In the genomic region with DNA sequence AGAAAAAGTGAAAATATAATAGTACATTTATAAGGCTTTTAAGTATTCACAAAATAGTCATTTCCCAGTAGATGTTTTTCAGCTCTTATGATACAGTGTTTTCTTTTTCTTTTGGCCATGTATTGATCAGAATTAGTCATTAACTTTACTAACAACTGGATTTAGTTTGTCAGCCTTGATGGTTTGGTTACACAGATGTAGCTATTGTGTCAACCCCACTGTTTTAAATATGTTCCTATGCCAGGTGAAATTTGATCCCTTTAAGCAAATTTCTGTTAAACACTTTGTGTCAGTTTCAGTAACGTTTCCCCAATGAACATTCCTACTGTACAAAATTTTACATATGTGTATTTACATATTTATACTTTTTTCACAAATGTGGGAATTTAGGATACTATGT, we compare ENCODE assay signal across 31 cellular contexts.
DNase-seq lines count a peak whose midpoint lies in the region; ATAC-seq lines count a peak whose summit lies in the region.
"Had no signal": no experiment of that assay in that cellular context is flagged by ENCODE, and none has a peak within 500 bp of the region (broad histone marks: within the 10 kb centered on the region; RNA-seq: fewer than 3 reads in every experiment).

No MANE protein-coding gene starts in this region.

- H3K14ac ChIP-seq in mesenchymal stem cell (ENCODE audit: low read length in 2 of 2): no peak overlapping the region
- no peak overlapping the region for H3K14ac ChIP-seq in neuronal stem cell (ENCODE audit: low read length)

- peaks cover 9% of the 10 kb centered on the region for H3K9me3 Mint-ChIP-seq in activated naive CD8-positive, alpha-beta T cell (ENCODE audit: low read depth)
- peaks cover 4% of the 10 kb centered on the region for H3K9me3 Mint-ChIP-seq in activated naive CD8-positive, alpha-beta T cell treated with anti-CD3 and anti-CD28 coated beads for 36 hours
- H3K9me3 Mint-ChIP-seq: activated naive CD4-positive, alpha-beta T cell treated with anti-CD3 and anti-CD28 coated beads for 36 hours; activated T-cell treated with anti-CD3 and anti-CD28 coated beads, Interleukin-2, amount 50 U/mL, for 4 hours; HFFc6 had no signal

- H3K9me3 ChIP-seq in adipocyte (ENCODE audit: control insufficient read depth, low read length) (no peaks in the 10 kb centered on the region), mesenchymal stem cell (ENCODE audit: control insufficient read depth, low read length) (no peaks in the 10 kb centered on the region), neuronal stem cell (replicated peaks in 1 of 2; ENCODE audit: control insufficient read depth in 2 of 2, insufficient read depth in 1 of 2, low read depth in 1 of 2, low read length in 2 of 2) (peaks cover 0 to 1% of the 10 kb centered on the region in 2 donors), T-helper 17 cell (ENCODE audit: control insufficient read depth, low read length, poor library complexity, severe bottlenecking) (no peaks in the 10 kb centered on the region)
- H3K9me3 ChIP-seq: breast epithelium, Caco-2, heart right ventricle, lower lobe of right lung, thyroid gland, vagina had no signal

- H3K9ac ChIP-seq in adipocyte (ENCODE audit: low read length) (no peak overlapping the region), mesenchymal stem cell (ENCODE audit: low read length) (peak overlapping the region; percentile 21), neuronal stem cell (ENCODE audit: low read depth, low read length, poor library complexity) (no peak overlapping the region)

- no peak overlapping the region for H3K4ac ChIP-seq in mesenchymal stem cell (ENCODE audit: low read depth in 1 of 2, low read length in 2 of 2)
- no peak overlapping the region for H3K4ac ChIP-seq in neuronal stem cell (ENCODE audit: low read length)

- no peak overlapping the region for H2BK15ac ChIP-seq in mesenchymal stem cell (ENCODE audit: low read depth, poor library complexity, severe bottlenecking)
- no peak overlapping the region for H2BK15ac ChIP-seq in neuronal stem cell (ENCODE audit: low read length)

- H4K91ac ChIP-seq in mesenchymal stem cell (ENCODE audit: low read length) (no peak overlapping the region), neuronal stem cell (ENCODE audit: low read depth, low read length, poor library complexity) (no peak overlapping the region)

- H3K18ac ChIP-seq in mesenchymal stem cell (ENCODE audit: low read depth in 1 of 2, low read length in 2 of 2) (no peak overlapping the region), neuronal stem cell (ENCODE audit: low read length) (no peak overlapping the region)

- no peak for ATAC-seq in T-helper 17 cell
- ATAC-seq: activated T-cell treated with anti-CD3 and anti-CD28 coated beads, Interleukin-2, amount 50 U/mL, for 4 hours; heart right ventricle; lower lobe of right lung; pancreas; stimulated activated naive CD8-positive, alpha-beta T cell treated with anti-CD3 and anti-CD28 coated beads, Interleukin-15, amount 100 ng/mL, for 72 hours had no signal

- no peak overlapping the region for H2BK120ac ChIP-seq in mesenchymal stem cell (ENCODE audit: low read depth, low read length)
- no peak overlapping the region for H2BK120ac ChIP-seq in neuronal stem cell (ENCODE audit: low read depth, low read length)

- peaks cover 32% of the 10 kb centered on the region for H3K4me1 Mint-ChIP-seq in activated naive CD8-positive, alpha-beta T cell (ENCODE audit: low read depth)
- peaks cover 24% of the 10 kb centered on the region for H3K4me1 Mint-ChIP-seq in activated naive CD8-positive, alpha-beta T cell treated with anti-CD3 and anti-CD28 coated beads for 36 hours
- H3K4me1 Mint-ChIP-seq in T-helper 17 cell: peaks cover 16% of the 10 kb centered on the region

- H2AK5ac ChIP-seq in mesenchymal stem cell (ENCODE audit: low read length, severe bottlenecking) (no peak overlapping the region), neuronal stem cell (ENCODE audit: low read depth, low read length) (no peak overlapping the region)

- H3K4me1 ChIP-seq in adipocyte (ENCODE audit: control insufficient read depth, insufficient read depth, low read length): peaks cover 19% of the 10 kb centered on the region
- no peaks in the 10 kb centered on the region for H3K4me1 ChIP-seq in mesenchymal stem cell (ENCODE audit: control insufficient read depth, insufficient read depth, low read depth, low read length)
- H3K4me1 ChIP-seq in neuronal stem cell (ENCODE audit: control insufficient read depth in 2 of 2, insufficient read depth in 1 of 2, low read depth in 1 of 2, low read length in 2 of 2): no peaks in the 10 kb centered on the region

- no peaks in the 10 kb centered on the region for H3K27me3 ChIP-seq in adipocyte (replicated peaks; ENCODE audit: control insufficient read depth, insufficient read depth, low read length)
- no peaks in the 10 kb centered on the region for H3K27me3 ChIP-seq in mesenchymal stem cell (ENCODE audit: control insufficient read depth in 1 of 2, insufficient read depth in 1 of 2, low read length in 2 of 2)
- H3K27me3 ChIP-seq in neuronal stem cell (ENCODE audit: control insufficient read depth in 3 of 3, insufficient read depth in 3 of 3, low read depth in 1 of 3, low read length in 3 of 3): no peaks in the 10 kb centered on the region
- H3K27me3 ChIP-seq: breast epithelium, heart right ventricle, pancreas, thyroid gland, vagina had no signal

- H3K4me3 Mint-ChIP-seq in activated naive CD8-positive, alpha-beta T cell: no peak overlapping the region
- H3K4me3 Mint-ChIP-seq in activated naive CD8-positive, alpha-beta T cell treated with anti-CD3 and anti-CD28 coated beads for 36 hours: no peak overlapping the region
- H3K4me3 Mint-ChIP-seq in T-helper 17 cell: no peak overlapping the region
- H3K4me3 Mint-ChIP-seq: activated naive CD4-positive, alpha-beta T cell treated with anti-CD3 and anti-CD28 coated beads for 36 hours; activated T-cell treated with anti-CD3 and anti-CD28 coated beads, Interleukin-2, amount 50 U/mL, for 4 hours; HFFc6; stimulated activated naive CD8-positive, alpha-beta T cell treated with anti-CD3 and anti-CD28 coated beads, Interleukin-15, amount 100 ng/mL, for 72 hours; T-helper 2 cell treated with Interferon-gamma antibody and Interleukin-4, amounts not matched to agents 5 μg/mL and 100 μg/mL, for 36 hours had no signal

- peaks cover 4% of the 10 kb centered on the region for H3K36me3 Mint-ChIP-seq in activated naive CD8-positive, alpha-beta T cell
- H3K36me3 Mint-ChIP-seq in activated naive CD8-positive, alpha-beta T cell treated with anti-CD3 and anti-CD28 coated beads for 36 hours: peaks cover 4% of the 10 kb centered on the region
- no peaks in the 10 kb centered on the region for H3K36me3 Mint-ChIP-seq in T-helper 17 cell (ENCODE audit: low read depth)

- no peak overlapping the region for H2AFZ ChIP-seq in mesenchymal stem cell (ENCODE audit: low read depth, low read length)
- no peak overlapping the region for H2AFZ ChIP-seq in neuronal stem cell (ENCODE audit: low read length)

- no peak overlapping the region for H3K23ac ChIP-seq in mesenchymal stem cell (ENCODE audit: low read length in 2 of 2)
- no peak overlapping the region for H3K23ac ChIP-seq in neuronal stem cell (ENCODE audit: low read depth, low read length, poor library complexity)

- H3K79me1 ChIP-seq in mesenchymal stem cell (replicated peaks; ENCODE audit: low read length, poor library complexity, severe bottlenecking): no peaks in the 10 kb centered on the region
- no peaks in the 10 kb centered on the region for H3K79me1 ChIP-seq in neuronal stem cell (ENCODE audit: low read depth, low read length)

- H3K27ac Mint-ChIP-seq in activated naive CD8-positive, alpha-beta T cell: peak overlapping the region; percentile 71
- no peak overlapping the region for H3K27ac Mint-ChIP-seq in activated naive CD8-positive, alpha-beta T cell treated with anti-CD3 and anti-CD28 coated beads for 36 hours
- H3K27ac Mint-ChIP-seq in T-helper 17 cell: no peak overlapping the region
- H3K27ac Mint-ChIP-seq: activated naive CD4-positive, alpha-beta T cell treated with anti-CD3 and anti-CD28 coated beads for 36 hours; HFFc6; stimulated activated naive CD8-positive, alpha-beta T cell treated with anti-CD3 and anti-CD28 coated beads, Interleukin-15, amount 100 ng/mL, for 72 hours; T-helper 2 cell treated with Interferon-gamma antibody and Interleukin-4, amounts not matched to agents 5 μg/mL and 100 μg/mL, for 36 hours had no signal

- WGBS in mesenchymal stem cell: no CpG with 5 or more reads among the region's 1 CpG
- WGBS in neuronal stem cell (ENCODE audit: extremely low coverage in 2 of 2, insufficient read length in 2 of 2, insufficient replicate concordance in 1 of 2), 2 donors: no CpG with 5 or more reads among the region's 1 CpG

- H3K27ac ChIP-seq in mesenchymal stem cell (ENCODE audit: low read length, poor library complexity, severe bottlenecking): no peak overlapping the region
- H3K27ac ChIP-seq in neuronal stem cell (replicated peaks; ENCODE audit: low read length): no peak overlapping the region
- H3K27ac ChIP-seq: breast epithelium, C4-2B, HL-60, lower lobe of right lung, pancreas, thyroid gland, vagina had no signal

- H2BK12ac ChIP-seq in mesenchymal stem cell (ENCODE audit: low read length in 2 of 2) (no peak overlapping the region), neuronal stem cell (ENCODE audit: low read length) (no peak overlapping the region)

- H2BK5ac ChIP-seq in mesenchymal stem cell (ENCODE audit: low read depth, low read length, poor library complexity, severe bottlenecking): no peak overlapping the region
- no peak overlapping the region for H2BK5ac ChIP-seq in neuronal stem cell (ENCODE audit: low read length)

- H3K27me3 Mint-ChIP-seq in activated naive CD8-positive, alpha-beta T cell: no peaks in the 10 kb centered on the region
- no peaks in the 10 kb centered on the region for H3K27me3 Mint-ChIP-seq in activated naive CD8-positive, alpha-beta T cell treated with anti-CD3 and anti-CD28 coated beads for 36 hours
- H3K27me3 Mint-ChIP-seq in T-helper 17 cell: no peaks in the 10 kb centered on the region
- H3K27me3 Mint-ChIP-seq: stimulated activated naive CD8-positive, alpha-beta T cell treated with anti-CD3 and anti-CD28 coated beads, Interleukin-15, amount 100 ng/mL, for 72 hours had no signal

- H3K4me3 ChIP-seq in adipocyte (ENCODE audit: low read length) (no peak overlapping the region), mesenchymal stem cell (ENCODE audit: insufficient read depth in 1 of 2, low read depth in 1 of 2, low read length in 2 of 2) (no peak overlapping the region), neuronal stem cell (ENCODE audit: low read length in 2 of 2) (no peak overlapping the region)
- H3K4me3 ChIP-seq: breast epithelium, heart right ventricle, lower lobe of right lung, pancreas, skin epidermis, thyroid gland, vagina had no signal

- no peak overlapping the region for H4K8ac ChIP-seq in mesenchymal stem cell (ENCODE audit: low read length)
- H4K8ac ChIP-seq in neuronal stem cell (ENCODE audit: low read depth, low read length): no peak overlapping the region

- H3K36me3 ChIP-seq in adipocyte (ENCODE audit: control insufficient read depth, insufficient read depth, low read length, severe bottlenecking): no peaks in the 10 kb centered on the region
- H3K36me3 ChIP-seq in mesenchymal stem cell (ENCODE audit: control insufficient read depth in 1 of 2, insufficient read depth in 2 of 2, low read depth in 1 of 2, low read length in 2 of 2): no peaks in the 10 kb centered on the region
- no peaks in the 10 kb centered on the region for H3K36me3 ChIP-seq in neuronal stem cell (replicated peaks in 1 of 2; ENCODE audit: control insufficient read depth in 2 of 2, insufficient read depth in 2 of 2, low read length in 2 of 2)
- H3K36me3 ChIP-seq: breast epithelium, heart right ventricle, lower lobe of right lung, pancreas, thyroid gland, vagina had no signal

- DNase-seq in activated naive CD8-positive, alpha-beta T cell treated with anti-CD3 and anti-CD28 coated beads for 36 hours: no peak
- peak; percentile 97 for DNase-seq in NCI-H526 treated with DMSO at 0.1 percent for 48 hours (lab: John Stamatoyannopoulos, UW)
- peak; percentile 37 for DNase-seq in adipocyte (ENCODE audit: low read depth)
- DNase-seq in mesenchymal stem cell: no peak
- no peak for DNase-seq in neuronal stem cell (ENCODE audit: low spot score)
- no peak for DNase-seq in T-helper 17 cell
- DNase-seq in NCI-H128 (lab: John Stamatoyannopoulos, UW; ENCODE audit: unreplicated experiment): no peak
- DNase-seq: activated CD4-positive, alpha-beta T cell treated with anti-CD3 and anti-CD28 coated beads for 4 hours; activated naive CD4-positive, alpha-beta T cell treated with anti-CD3 and anti-CD28 coated beads for 36 hours; activated T-cell treated with anti-CD3 and anti-CD28 coated beads, Interleukin-2, amount 50 U/mL, for 4 hours; amygdala; Caco-2; effector CD8-positive, alpha-beta T cell; foreskin melanocyte; heart right ventricle; HFFc6; lower lobe of right lung; NCI-H1092 treated with DMSO at 0.1 percent for 48 hours; NCI-H2081 treated with DMSO at 0.1 percent for 48 hours; NCI-H524; pancreas; retina; stimulated activated naive CD8-positive, alpha-beta T cell treated with anti-CD3 and anti-CD28 coated beads, Interleukin-15, amount 100 ng/mL, for 72 hours; thyroid gland had no signal

- H3K4me2 ChIP-seq in mesenchymal stem cell (ENCODE audit: low read length, poor library complexity, severe bottlenecking) (no peak overlapping the region), neuronal stem cell (ENCODE audit: insufficient read depth, low read length, poor library complexity, severe bottlenecking) (no peak overlapping the region)

Comparison
In these comparisons a context has a peak if more than half of its experiments do, and no peak if none do; other contexts are left out.
1. DNase-seq: peak in NCI-H526 treated with DMSO at 0.1 percent for 48 hours (single experiment) and adipocyte (single experiment); none in activated naive CD8-positive, alpha-beta T cell treated with anti-CD3 and anti-CD28 coated beads for 36 hours (single experiment), mesenchymal stem cell (single experiment), neuronal stem cell (single experiment), T-helper 17 cell (0 of 3) and NCI-H128 (single experiment).